Comparison of ENCODE assay signal across 23 cellular contexts in genomic region chr14:104036250-104036649, GRCh38. TPM values are rescaled to one million over a fixed set of nuclear protein-coding genes. Genes with fewer than 3 reads are reported as not detected.
"Had no signal": no experiment of that assay in that cellular context is flagged by ENCODE, and none has a peak within 500 bp of the region (broad histone marks: within the 10 kb centered on the region; RNA-seq: fewer than 3 reads in every experiment).

No MANE protein-coding gene starts in this region.

- DNase-seq: activated CD4-positive, alpha-beta memory T cell treated with anti-CD3 and anti-CD28 coated beads, Interleukin-2, amount 10 ng/mL, durations not matched to agents 7 days and 5 days; activated CD4-positive, alpha-beta T cell treated with anti-CD3 and anti-CD28 coated beads, Interleukin-2, amount 10 ng/mL, durations not matched to agents 24 days and 14 days; activated gamma-delta T cell; activated naive CD4-positive, alpha-beta T cell treated with anti-CD3 and anti-CD28 coated beads, Interleukin-2, amount 50 U/mL, for 16 hours; activated naive CD8-positive, alpha-beta T cell treated with anti-CD3 and anti-CD28 coated beads, Interleukin-2, amount 50 U/mL, for 24 hours; activated T-cell treated with anti-CD3 and anti-CD28 coated beads, Interleukin-2, amount 50 U/mL, for 72 hours; caudate nucleus; effector CD4-positive, alpha-beta T cell; heart right ventricle; left colon; ovary; psoas muscle; stimulated activated CD4-positive, alpha-beta T cell treated with anti-CD3 and anti-CD28 coated beads, Interleukin-4, amount 100 ng/mL, for 24 hours; stimulated activated naive CD4-positive, alpha-beta T cell treated with Interleukin-2 at 50 U/mL for 16 hours had no signal

- H3K27me3 ChIP-seq: ovary, right atrium auricular region had no signal

- H3K4me3 ChIP-seq: body of pancreas, heart right ventricle, ovary, psoas muscle, right atrium auricular region, thoracic aorta had no signal

- FAIRE-seq: endometrium, keratinocyte had no signal

- H3K36me3 ChIP-seq: heart right ventricle, neutrophil, ovary, right atrium auricular region, thoracic aorta had no signal

RNA-seq across cellular contexts. Expression of gene ASPG, which starts 49.2 kb away (rescaled TPM):
- total RNA-seq: activated CD4-positive, alpha-beta memory T cell treated with anti-CD3 and anti-CD28 coated beads, Interleukin-2, amount 10 ng/mL, durations not matched to agents 7 days and 5 days; activated CD4-positive, alpha-beta T cell treated with anti-CD3 and anti-CD28 coated beads, Interleukin-2, amount 10 ng/mL, durations not matched to agents 24 days and 14 days; epithelial cell of proximal tubule; fibroblast of villous mesenchyme; myocyte had no signal
